12 cellular contexts compared by ENCODE assay signal in genomic region chr12:25829192-25829591, GRCh38.
DNase-seq lines count a peak whose midpoint lies in the region; ATAC-seq, FAIRE-seq and TF ChIP-seq lines count a peak whose summit lies in the region.
"Had no signal": no experiment of that assay in that cellular context is flagged by ENCODE, and none has a peak within 500 bp of the region (broad histone marks: within the 10 kb centered on the region; RNA-seq: fewer than 3 reads in every experiment).

No MANE protein-coding gene starts in this region.

- H3K4me2 ChIP-seq in HepG2 (ENCODE audit: low read depth, low read length) (no peak overlapping the region), mammary epithelial cell (ENCODE audit: insufficient read depth, low read depth, low read length) (no peak overlapping the region)

- POLR2A ChIA-PET in HepG2 (lab: Yijun Ruan, JAX): no interaction called here

- H3K27me3 Mint-ChIP-seq in activated naive CD4-positive, alpha-beta T cell treated with anti-CD3 and anti-CD28 coated beads, Interleukin-2, amount 10 ng/mL, durations not matched to agents 7 days and 5 days: peaks cover 6% of the 10 kb centered on the region

- no peak for TF ChIP-seq RAD21 in HepG2 (CRISPR knock-in tag; IDR thresholded peaks at IDR 0.05)

- no peak for TF ChIP-seq EP300 in HepG2 (IDR thresholded peaks at IDR 0.05; ENCODE audit: low read depth in 2 of 2, low read length in 2 of 2)
- no peak for TF ChIP-seq EP300 in HepG2 (CRISPR knock-in tag; IDR thresholded peaks at IDR 0.05; ENCODE audit: borderline replicate concordance)

- no peaks in the 10 kb centered on the region for H3K9me3 ChIP-seq in right lobe of liver
- no peaks in the 10 kb centered on the region for H3K9me3 ChIP-seq in HepG2 (ENCODE audit: low read length)
- H3K9me3 ChIP-seq in mammary epithelial cell (replicated peaks; ENCODE audit: insufficient read depth, low read length): no peaks in the 10 kb centered on the region

- no peak overlapping the region for H3K27ac Mint-ChIP-seq in activated naive CD4-positive, alpha-beta T cell treated with anti-CD3 and anti-CD28 coated beads, Interleukin-2, amount 10 ng/mL, durations not matched to agents 7 days and 5 days

- intact Hi-C loops in right lobe of liver (cut with DNase I): no loop called here
- intact Hi-C loops in HepG2 (cut with micrococcal nuclease; ENCODE audit: unreplicated experiment): no loop called here
- intact Hi-C loops in mammary epithelial cell (cut with micrococcal nuclease): loop anchor here (10.0 kb wide), 2 partner anchors 244 to 394 kb away; no protein-coding TSS in a partner anchor
- intact Hi-C loops in left colon (cut with DNase I, micrococcal nuclease): no loop called here

- H3K27me3 ChIP-seq in right lobe of liver (no peaks in the 10 kb centered on the region), HepG2 (ENCODE audit: control insufficient read depth in 1 of 2, insufficient read depth in 2 of 2, low read length in 2 of 2) (0 out of 5 replicates have a peak, but pooled peaks cover 0 to 3% of the 10 kb centered on the region in 2 experiments), mammary epithelial cell (ENCODE audit: insufficient read depth, low read length) (no peaks in the 10 kb centered on the region)

- no peaks in the 10 kb centered on the region for H3K36me3 Mint-ChIP-seq in activated naive CD4-positive, alpha-beta T cell treated with anti-CD3 and anti-CD28 coated beads, Interleukin-2, amount 10 ng/mL, durations not matched to agents 7 days and 5 days

- TF ChIP-seq CTCF in right lobe of liver (IDR thresholded peaks at IDR 0.05) (no peak), HepG2 (CRISPR knock-in tag; IDR thresholded peaks at IDR 0.05) (no peak), mammary epithelial cell (conservative IDR thresholded peaks at IDR 0.05 in 1 of 2, IDR thresholded peaks at IDR 0.05 in 1 of 2; ENCODE audit: extremely low read depth in 1 of 2, insufficient read depth in 1 of 2, low read depth in 1 of 2, low read length in 2 of 2) (no peak)

- H4K20me1 ChIP-seq in HepG2 (ENCODE audit: insufficient read depth, low read length) (no peaks in the 10 kb centered on the region), mammary epithelial cell (ENCODE audit: insufficient read depth, low read length) (no peaks in the 10 kb centered on the region)

- no peak overlapping the region for H3K4me3 Mint-ChIP-seq in activated naive CD4-positive, alpha-beta T cell treated with anti-CD3 and anti-CD28 coated beads, Interleukin-2, amount 10 ng/mL, durations not matched to agents 7 days and 5 days

- H3K36me3 ChIP-seq in right lobe of liver (no peaks in the 10 kb centered on the region), HepG2 (replicated peaks in 1 of 2; ENCODE audit: control insufficient read depth in 1 of 2, insufficient read depth in 2 of 2, low read length in 2 of 2) (no peaks in the 10 kb centered on the region), mammary epithelial cell (ENCODE audit: insufficient read depth, low read length) (no peaks in the 10 kb centered on the region)

- H3K4me1 ChIP-seq in right lobe of liver (no peaks in the 10 kb centered on the region), HepG2 (ENCODE audit: insufficient read depth, low read length) (no peaks in the 10 kb centered on the region), mammary epithelial cell (ENCODE audit: insufficient read depth, low read length) (no peaks in the 10 kb centered on the region)

- peak in 3 of 4 donors; percentile 37 to 77 (median 57) for ATAC-seq in right lobe of liver
- ATAC-seq in HepG2: no peak
- peak; percentile 43 for ATAC-seq in left colon
- no peak for ATAC-seq in HG03571 (IDR thresholded peaks at IDR 0.05; ENCODE audit: unreplicated experiment)
- ATAC-seq in HG03025 (IDR thresholded peaks at IDR 0.05; ENCODE audit: low FRiP score, unreplicated experiment): no peak

- H3K79me2 ChIP-seq in HepG2 (ENCODE audit: insufficient read depth, low read length): no peaks in the 10 kb centered on the region
- no peaks in the 10 kb centered on the region for H3K79me2 ChIP-seq in mammary epithelial cell (ENCODE audit: insufficient read depth, low read length)

- BruUV-seq in HepG2 (replicated peaks; lab: Mats Ljungman, UMichigan) (no TSS peak), mammary epithelial cell (replicated peaks; lab: Mats Ljungman, UMichigan) (no TSS peak)

- CTCF ChIA-PET in HepG2 (lab: Yijun Ruan, JAX; ENCODE audit: low intra/inter-chr PET ratio, low total read pairs) (no interaction called here), mammary epithelial cell (lab: Charles Lee; ENCODE audit: low non-redundant PET) (no interaction called here)
- CTCF ChIA-PET in activated naive CD4-positive, alpha-beta T cell treated with anti-CD3 and anti-CD28 coated beads, Interleukin-2, amount 10 ng/mL, durations not matched to agents 7 days and 5 days (lab: Charles Lee): no interaction called here

- H3K4me3 ChIP-seq in right lobe of liver: no peak overlapping the region
- H3K4me3 ChIP-seq in HepG2 (replicated peaks in 1 of 3; ENCODE audit: insufficient read depth in 1 of 3, low read depth in 2 of 3, low read length in 3 of 3): no peak overlapping the region
- no peak overlapping the region for H3K4me3 ChIP-seq in mammary epithelial cell (replicated peaks in 1 of 3; ENCODE audit: insufficient read depth in 1 of 3, low read depth in 2 of 3, low read length in 3 of 3)

- TF ChIP-seq POLR2A in right lobe of liver (IDR thresholded peaks at IDR 0.05) (no peak), HepG2 (IDR thresholded peaks at IDR 0.05; ENCODE audit: insufficient read depth in 1 of 2, low read depth in 2 of 2, low read length in 2 of 2) (no peak)

- DNase-seq in right lobe of liver (no peak), HepG2 (ENCODE audit: low spot score) (no peak), mammary epithelial cell (peak; percentile 82), left colon (no peak), NCI-H1436 treated with DMSO at 0.1 percent for 48 hours (lab: John Stamatoyannopoulos, UW) (no peak)
- no peak for DNase-seq in activated naive CD4-positive, alpha-beta T cell treated with anti-CD3 and anti-CD28 coated beads, Interleukin-2, amount 10 ng/mL, durations not matched to agents 7 days and 5 days
- DNase-seq: activated gamma-delta T cell treated with Interleukin-2 at 50 U/mL for 16 hours, AML-193, NCI-H524 had no signal

- H3K4me1 Mint-ChIP-seq in activated naive CD4-positive, alpha-beta T cell treated with anti-CD3 and anti-CD28 coated beads, Interleukin-2, amount 10 ng/mL, durations not matched to agents 7 days and 5 days: no peaks in the 10 kb centered on the region

- whole genome bisulfite sequencing in right lobe of liver (ENCODE audit: insufficient coverage, low coverage, low lambda C conversion rate, missing lambda C conversion rate): 11% methylated on average over 3 of the region's 3 CpGs
- 0% methylated on average over 3 of the region's 3 CpGs for WGBS in HepG2 (ENCODE audit: low lambda C conversion rate)
- 8% methylated on average over 3 of the region's 3 CpGs for WGBS in mammary epithelial cell (ENCODE audit: low coverage, missing lambda C conversion rate)

- dilution Hi-C loops in mammary epithelial cell (cut with HindIII; ENCODE audit: low sequenced_read_pairs): no loop called here

- no peak for FAIRE-seq in HepG2 (lab: Jason Lieb, UNC)
- FAIRE-seq: TTC549 had no signal

- H2AFZ ChIP-seq in HepG2 (ENCODE audit: low read length): no peak overlapping the region
- peak overlapping the region; percentile 10 for H2AFZ ChIP-seq in mammary epithelial cell (ENCODE audit: low read depth, low read length)

- in situ Hi-C loops in HepG2 (cut with HindIII; ENCODE audit: extremely low pct_ligation_motif_present, low pct_unique_long_range_greater_than_20kb) (no loop called here), mammary epithelial cell (cut with MboI; ENCODE audit: low sequenced_read_pairs in 2 of 2) (no loop called here)

- no peaks in the 10 kb centered on the region for H3K9me3 Mint-ChIP-seq in activated naive CD4-positive, alpha-beta T cell treated with anti-CD3 and anti-CD28 coated beads, Interleukin-2, amount 10 ng/mL, durations not matched to agents 7 days and 5 days

- H3K27ac ChIP-seq in right lobe of liver (no peak overlapping the region), HepG2 (ENCODE audit: extremely low read length, insufficient read depth, low read length) (no peak overlapping the region), mammary epithelial cell (ENCODE audit: insufficient read depth, low read depth, low read length) (no peak overlapping the region)

- H3K9ac ChIP-seq in HepG2 (ENCODE audit: insufficient read depth, low read depth, low read length): no peak overlapping the region
- no peak overlapping the region for H3K9ac ChIP-seq in mammary epithelial cell (ENCODE audit: insufficient read depth, low read length)

TF ChIP-seq in HepG2, 621 proteins besides CTCF, POLR2A, EP300 and RAD21:
- no peak for TF ChIP-seq ZBTB8A (CRISPR knock-in tag; IDR thresholded peaks at IDR 0.05; ENCODE audit: borderline replicate concordance, low read depth)
- no peak for TF ChIP-seq KDM2A (CRISPR knock-in tag; IDR thresholded peaks at IDR 0.05; ENCODE audit: borderline replicate concordance, low read depth)
- no peak for TF ChIP-seq HDAC2 (CRISPR knock-in tag; IDR thresholded peaks at IDR 0.05)
- no peak for TF ChIP-seq ZEB1 (IDR thresholded peaks at IDR 0.05; ENCODE audit: insufficient replicate concordance, low read depth)

Comparison
In these comparisons a context has a peak if more than half of its experiments do, and no peak if none do; other contexts are left out.
1. ATAC-seq: peak in right lobe of liver (3 of 4) and left colon (single experiment); none in HepG2 (single experiment), HG03571 (single experiment) and HG03025 (single experiment).